ENCODE assay signal across 31 cellular contexts in the genomic region with DNA sequence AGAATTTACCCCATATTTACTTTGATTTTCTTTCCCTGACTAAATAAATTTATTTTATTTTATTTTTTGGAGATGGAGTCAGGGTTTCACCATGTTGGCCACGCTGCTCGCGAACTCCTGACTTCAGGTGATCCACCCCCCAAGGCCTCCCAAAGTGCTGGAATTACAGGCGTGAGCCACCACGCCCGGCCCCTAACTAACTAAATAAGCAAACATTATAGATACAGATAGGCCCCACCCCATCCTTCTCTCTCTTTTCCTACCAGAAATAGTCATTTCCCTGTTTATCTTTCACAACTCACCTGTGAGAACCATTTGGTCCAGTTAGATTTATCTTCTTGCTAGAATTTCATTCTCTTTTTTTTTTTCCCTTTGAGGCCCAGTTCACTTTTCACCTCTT.
DNase-seq lines count a peak whose midpoint lies in the region; ATAC-seq and TF ChIP-seq lines count a peak whose summit lies in the region.
"Had no signal": no experiment of that assay in that cellular context is flagged by ENCODE, and none has a peak within 500 bp of the region (broad histone marks: within the 10 kb centered on the region; RNA-seq: fewer than 3 reads in every experiment).

No MANE protein-coding gene starts in this region.

- CTCF ChIA-PET in HEK293 (lab: Yijun Ruan, JAX): interaction anchor here (0.7 to 1.1 kb wide), 2 partner anchors 10 to 37 kb away, joined by 4 read pairs; no protein-coding TSS in a partner anchor

- H3K4me1 ChIP-seq in HEK293 (ENCODE audit: control insufficient read depth, insufficient read depth, low read length) (no peaks in the 10 kb centered on the region), mucosa of descending colon (ENCODE audit: low read depth) (no peaks in the 10 kb centered on the region)
- H3K4me1 ChIP-seq: A549; BE2C; BLaER1; BLaER1 treated with 17β-estradiol and CSF1 and Interleukin-3, amounts not matched to agents 10 nM and 100 nM; Caco-2 had no signal

- ATAC-seq in left colon (peak; percentile 61), mucosa of descending colon (peak; percentile 28), HG03135 (IDR thresholded peaks at IDR 0.05; ENCODE audit: unreplicated experiment) (no peak)
- ATAC-seq: A549; CD8-positive, alpha-beta T cell had no signal

- H3K36me3 ChIP-seq in HEK293 (ENCODE audit: control insufficient read depth in 2 of 2, insufficient read depth in 1 of 2, low read length in 2 of 2): no peaks in the 10 kb centered on the region
- H3K36me3 ChIP-seq in mucosa of descending colon (ENCODE audit: low read depth): no peaks in the 10 kb centered on the region
- H3K36me3 ChIP-seq: BE2C, BLaER1 had no signal

- H3K9me3 ChIP-seq in HEK293 (ENCODE audit: control insufficient read depth, insufficient read depth, low read depth, low read length): no peaks in the 10 kb centered on the region
- no peaks in the 10 kb centered on the region for H3K9me3 ChIP-seq in mucosa of descending colon
- H3K9me3 ChIP-seq: A549, BE2C, BLaER1, Caco-2 had no signal

- H3K4me3 ChIP-seq in HEK293 (ENCODE audit: low read depth, low read length) (no peak overlapping the region), mucosa of descending colon (no peak overlapping the region)
- H3K4me3 ChIP-seq: A549; BLaER1; BLaER1 treated with 17β-estradiol and CSF1 and Interleukin-3, amounts not matched to agents 10 nM and 100 nM had no signal

- intact Hi-C loops in left colon (cut with DNase I, micrococcal nuclease) (no loop called here), mucosa of descending colon (cut with DNase I, micrococcal nuclease) (no loop called here)

- no peak overlapping the region for H3K27ac ChIP-seq in HEK293 (ENCODE audit: extremely low read depth, low read depth, low read length)
- H3K27ac ChIP-seq: 22Rv1; A549; BLaER1; BLaER1 treated with 17β-estradiol and CSF1 and Interleukin-3, amounts not matched to agents 10 nM and 100 nM; C4-2B had no signal

- TF ChIP-seq CTCF in HEK293 (tag by site-specific recombination; IDR thresholded peaks at IDR 0.05): no peak
- TF ChIP-seq CTCF in mucosa of descending colon (IDR thresholded peaks at IDR 0.05): no peak

- POLR2A ChIA-PET in HEK293 (lab: Yijun Ruan, JAX): interaction anchor here (0.5 to 0.7 kb wide), 2 partner anchors 11 to 15 kb away, joined by 3 read pairs; no protein-coding TSS in a partner anchor

- no peak for DNase-seq in left colon
- no peak for DNase-seq in mucosa of descending colon
- no peak for DNase-seq in NCI-H748 treated with DMSO at 0.1 percent for 48 hours (lab: John Stamatoyannopoulos, UW)
- DNase-seq in SW480 (ENCODE audit: low spot score): no peak
- DNase-seq: 8988T; ACHN; AML-193; BE2C; C1 segment of cervical spinal cord; Caco-2; Calu3; CD4-positive, alpha-beta memory T cell; CD4-positive, alpha-beta T cell; CD4-positive, CD25-positive, alpha-beta regulatory T cell; CD8-positive, alpha-beta memory T cell; CD8-positive, alpha-beta T cell; COR-L47; DMS 273 treated with DMSO at 0.1 percent for 48 hours; DMS153; DMS53; DMS79; DMS79 treated with DMSO at 0.1 percent for 48 hours; DND-41; EL had no signal

TF ChIP-seq in HEK293, 187 proteins besides CTCF, POLR2A, EP300 and RAD21:
- TF ChIP-seq SETDB1 (IDR thresholded peaks at IDR 0.05; ENCODE audit: insufficient read length, low read length) (no peak), KLF1 (tag by site-specific recombination; IDR thresholded peaks at IDR 0.05) (peak; percentile 76)
